In the genomic region with DNA sequence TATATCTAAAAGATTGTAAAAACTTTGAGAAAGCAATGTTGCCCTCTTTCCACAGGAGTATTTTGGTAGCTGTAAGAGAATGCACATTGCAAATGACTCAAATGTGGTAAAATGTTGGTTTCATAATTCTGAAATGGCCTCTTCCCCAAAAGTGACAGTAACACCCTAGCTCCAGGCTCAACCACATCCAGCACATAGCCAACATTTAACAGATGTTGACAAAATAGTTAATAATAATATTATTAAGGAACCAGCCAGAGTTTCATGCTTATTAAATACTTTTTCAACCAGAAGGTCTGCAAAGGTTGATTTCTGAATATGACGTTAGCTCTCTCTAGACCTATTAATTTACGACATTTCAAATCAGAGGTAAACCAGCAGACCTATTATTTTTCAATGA, we compare ENCODE assay signal across 8 cellular contexts. TPM values are rescaled to one million over a fixed set of nuclear protein-coding genes. Genes with fewer than 3 reads are reported as not detected.
DNase-seq lines count a peak whose midpoint lies in the region; ATAC-seq, FAIRE-seq and TF ChIP-seq lines count a peak whose summit lies in the region.

No MANE protein-coding gene starts in this region.

- peak overlapping the region; percentile 62 for H3K4me3 ChIP-seq in A549
- H3K4me3 ChIP-seq in muscle layer of colon (ENCODE audit: low read depth in 1 of 2, low read length in 2 of 2) = peak overlapping the region; percentile 18 to 70

- TF ChIP-seq POLR2A in A549 (IDR thresholded peaks at IDR 0.05; ENCODE audit: low read length) = no peak

- no peaks in the 10 kb centered on the region for H3K27me3 ChIP-seq in muscle layer of colon (ENCODE audit: control insufficient read depth in 1 of 2, insufficient read depth in 2 of 2, low read length in 2 of 2)

- ATAC-seq in A549 (peak in 1 of 2 experiments; percentile 18; a peak in 1 of 6 replicates), HG03432 (IDR thresholded peaks at IDR 0.05; ENCODE audit: unreplicated experiment) (peak; percentile 70)

- CTCF ChIA-PET in A549 (lab: Yijun Ruan, JAX) = interaction anchor here (0.7 to 1.7 kb wide), 8 partner anchors 15 to 540 kb away, joined by 3 to 12 read pairs (median 4); no protein-coding TSS in a partner anchor

- H3K9me3 ChIP-seq in A549 (no peaks in the 10 kb centered on the region), muscle layer of colon (ENCODE audit: low read length) (no peaks in the 10 kb centered on the region)

- DNase-seq in A549 (ENCODE audit: low read depth in 1 of 2, low spot score in 1 of 2) (no peak), GM19239 (ENCODE audit: insufficient read length, low spot score) (no peak), amniotic epithelial cell (ENCODE audit: low read depth) (peak; percentile 35), caudate nucleus (lab: John Stamatoyannopoulos, UW) (no peak), anterior cingulate cortex (lab: John Stamatoyannopoulos, UW) (no peak), NCI-H2171 (lab: John Stamatoyannopoulos, UW) (no peak)

- no peak for FAIRE-seq in A549 (lab: Jason Lieb, UNC)
- peak; percentile 44 for FAIRE-seq in GM19239 (lab: Jason Lieb, UNC)

- POLR2A ChIA-PET in A549 (lab: Yijun Ruan, JAX) = interaction anchor here (0.6 to 3.4 kb wide), 11 partner anchors 9 to 788 kb away, joined by 3 to 43 read pairs (median 5); a partner anchor contains a TSS

- TF ChIP-seq EP300 in A549 (IDR thresholded peaks at IDR 0.05) = no peak

- 0% methylated on average over 2 of the region's 2 CpGs for WGBS in A549 (ENCODE audit: missing lambda C conversion rate)

- peak overlapping the region; percentile 89 to 94 for H3K27ac ChIP-seq in A549
- peak overlapping the region; percentile 79 for H3K27ac ChIP-seq in muscle layer of colon (ENCODE audit: low read depth, low read length)
- H3K27ac ChIP-seq in caudate nucleus (ENCODE audit: low read depth, low read length) = no peak overlapping the region

- H3K9ac ChIP-seq in muscle layer of colon (ENCODE audit: low read length) = peak overlapping the region; percentile 68

- peaks cover 50% of the 10 kb centered on the region for H3K4me1 ChIP-seq in A549
- H3K4me1 ChIP-seq in muscle layer of colon (ENCODE audit: insufficient read depth, low read length) = peaks cover 42% of the 10 kb centered on the region

- TF ChIP-seq CTCF in A549 (IDR thresholded peaks at IDR 0.05) = no peak

- H3K4me2 ChIP-seq in A549 = peak overlapping the region; percentile 89

- TF ChIP-seq RAD21 in A549 (conservative IDR thresholded peaks at IDR 0.05 in 1 of 2, IDR thresholded peaks at IDR 0.05 in 1 of 2) = no peak

- peaks cover 7% of the 10 kb centered on the region for H3K36me3 ChIP-seq in muscle layer of colon (ENCODE audit: insufficient read depth, low read length)

TF ChIP-seq in A549, 52 proteins besides CTCF, POLR2A, EP300 and RAD21:
- TF ChIP-seq TFCP2L1 (CRISPR knock-in tag; IDR thresholded peaks at IDR 0.05) = peak; percentile 74; the same call in 1 of the 2 replicates
- no peak for TF ChIP-seq FOSL2 (IDR thresholded peaks at IDR 0.05)
- peak; percentile 11; the same call in 1 of the 2 replicates for TF ChIP-seq FOSL2 (CRISPR knock-in tag; IDR thresholded peaks at IDR 0.05)
- 0 out of 5 replicates have a peak, but pooled peaks of 1 of the 2 experiments have one; percentile 6 for TF ChIP-seq JUN (IDR thresholded peaks at IDR 0.05)
- TF ChIP-seq FOSB (CRISPR knock-in tag; IDR thresholded peaks at IDR 0.05) = peak; percentile 66; the same call in 1 of the 2 replicates
- no peak for TF ChIP-seq GATA3 (IDR thresholded peaks at IDR 0.05; ENCODE audit: borderline replicate concordance)

RNA-seq across cellular contexts. Expression of a gene that starts 1.3 kb away (rescaled TPM):
- polyA plus RNA-seq in A549 (2011; rRNA removed) (1,630 and 1,990 TPM in 2 replicates), A549 (2017; fragmentation: RNase III; extraction: RNeasy Plus Mini Kit Qiagen cat#74134 plus additional on column Dnase treatment) (1,437 to 1,601 TPM (median 1,494 TPM) in 3 replicates)
- 803 and 959 TPM in 2 replicates for polyA plus RNA-seq in A549 (2012; cell fraction: cytosol; rRNA removed)
- 455 and 518 TPM in 2 replicates for polyA plus RNA-seq in A549 (2012; cell fraction: nucleus; rRNA removed)
- polyA minus RNA-seq in A549 (2011; rRNA and poly(A)+ RNA removed) = 502 and 534 TPM in 2 replicates
